8 cellular contexts compared by ENCODE assay signal in genomic region chr18:59900222-59901128, GRCh38.
A peak's percentile ranks its signal among the peaks of the same experiment; 100 is the strongest.
DNase-seq lines count a peak whose midpoint lies in the region; TF ChIP-seq lines count a peak whose summit lies in the region.

No MANE protein-coding gene starts in this region.

- H3K4me2 ChIP-seq in SU-DHL-6 (ENCODE audit: low read depth, low read length, poor library complexity, severe bottlenecking): peak overlapping the region; percentile 90

- H3K9me2 ChIP-seq in SU-DHL-6 (replicated peaks; ENCODE audit: insufficient read depth, low read length): no peaks in the 10 kb centered on the region

- no peak for TF ChIP-seq CTCF in SU-DHL-6 (IDR thresholded peaks at IDR 0.05; ENCODE audit: insufficient read depth, low read length, poor library complexity, severe bottlenecking)

- peaks cover 32% of the 10 kb centered on the region for H4K20me1 ChIP-seq in SU-DHL-6 (ENCODE audit: low read depth, low read length)

- peak overlapping the region; percentile 75 for H2AFZ ChIP-seq in SU-DHL-6 (ENCODE audit: low read depth, low read length, severe bottlenecking)

- peak overlapping the region; percentile 85 for H3K4me3 ChIP-seq in GM08714 (ENCODE audit: low read length)
- H3K4me3 ChIP-seq in SU-DHL-6 (ENCODE audit: insufficient read depth, low read length, poor library complexity, severe bottlenecking): peak overlapping the region; percentile 84
- peak overlapping the region; percentile 89 for H3K4me3 ChIP-seq in iPS-18c (ENCODE audit: insufficient read depth, low read depth, low read length)

- no peaks in the 10 kb centered on the region for H3K27me3 ChIP-seq in SU-DHL-6 (ENCODE audit: low read length)

- H3F3A ChIP-seq in SU-DHL-6 (ENCODE audit: insufficient read depth): peaks cover 26% of the 10 kb centered on the region; the same call in 1 of the 2 replicates

- peak; percentile 73 for DNase-seq in HCEC 1CT
- peak; percentile 76 for DNase-seq in MV-4-11 (lab: John Stamatoyannopoulos, UW)
- DNase-seq in amniotic epithelial cell (ENCODE audit: low read depth): peak; percentile 64
- peak; percentile 49 for DNase-seq in stimulated activated CD4-positive, alpha-beta T cell treated with anti-CD3 and anti-CD28 coated beads, Interleukin-12 subunit alpha, Interleukin-12 subunit beta, amount 100 ng/mL, for 4 hours
- no peak for DNase-seq in GOT3 (lab: John Stamatoyannopoulos, UW)

- peak overlapping the region; percentile 78 for H3K27ac ChIP-seq in SU-DHL-6 (ENCODE audit: low read depth, low read length)

- H3K9me3 ChIP-seq in SU-DHL-6 (ENCODE audit: insufficient read depth, low read length) (no peaks in the 10 kb centered on the region), iPS-18c (ENCODE audit: control insufficient read depth, insufficient read depth, low read length) (no peaks in the 10 kb centered on the region)

- H3K9ac ChIP-seq in SU-DHL-6 (ENCODE audit: low read length): peak overlapping the region; percentile 93

- H3K36me3 ChIP-seq in SU-DHL-6 (ENCODE audit: low read length): peaks cover 32% of the 10 kb centered on the region

- peaks cover 31% of the 10 kb centered on the region for H3K79me2 ChIP-seq in SU-DHL-6 (ENCODE audit: insufficient read depth, low read length)
